Comparison of ENCODE assay signal across 9 cellular contexts in genomic region chr14:55103005-55103640, GRCh38. TPM values are rescaled to one million over a fixed set of nuclear protein-coding genes. Genes with fewer than 3 reads are reported as not detected.
A peak's percentile ranks its signal among the peaks of the same experiment; 100 is the strongest.
DNase-seq lines count a peak whose midpoint lies in the region; ATAC-seq, FAIRE-seq and TF ChIP-seq lines count a peak whose summit lies in the region.
"Had no signal": no experiment of that assay in that cellular context is flagged by ENCODE, and none has a peak within 500 bp of the region (broad histone marks: within the 10 kb centered on the region; RNA-seq: fewer than 3 reads in every experiment).

No MANE protein-coding gene starts in this region.

- TF ChIP-seq EP300 in transverse colon (IDR thresholded peaks at IDR 0.05; ENCODE audit: low read depth) = peak; percentile 80

- peak overlapping the region; percentile 23 for H3K9ac ChIP-seq in ES-I3 (ENCODE audit: low read depth, low read length)
- H3K9ac ChIP-seq in HCT116 (ENCODE audit: low read length) = peak overlapping the region; percentile 71
- H3K9ac ChIP-seq in endothelial cell of umbilical vein (replicated peaks; ENCODE audit: extremely low read depth, insufficient read depth, low read length) = peak overlapping the region; percentile 82

- no peaks in the 10 kb centered on the region for H3K27me3 Mint-ChIP-seq in activated CD8-positive, alpha-beta T cell treated with anti-CD3 and anti-CD28 coated beads for 36 hours
- no peaks in the 10 kb centered on the region for H3K27me3 Mint-ChIP-seq in naive thymus-derived CD8-positive, alpha-beta T cell

- H3K4me1 ChIP-seq in ES-I3 (ENCODE audit: insufficient read depth, low read length) (peaks cover 29% of the 10 kb centered on the region), HCT116 (ENCODE audit: control insufficient read depth in 1 of 2, insufficient read depth in 2 of 2, low read length in 2 of 2) (peaks cover 52 to 66% of the 10 kb centered on the region in 2 experiments), endothelial cell of umbilical vein (ENCODE audit: control insufficient read depth, extremely low read depth, insufficient read depth, low read length) (peaks cover 35% of the 10 kb centered on the region), transverse colon (peaks cover 45 to 96% (median 59%) of the 10 kb centered on the region in 4 donors)

- POLR2A ChIA-PET in HCT116 (lab: Charles Lee) = interaction anchor here (0.7 to 2.5 kb wide), 13 partner anchors 8 to 325 kb away, joined by 3 to 17 read pairs (median 4); partner anchors contain the start of genes LGALS3, SOCS4 and WDHD1
- POLR2A ChIA-PET in activated CD8-positive, alpha-beta T cell treated with anti-CD3 and anti-CD28 coated beads for 36 hours (lab: Charles Lee) = interaction anchor here (0.7 to 2.4 kb wide), 9 partner anchors 8 to 221 kb away, joined by 3 to 10 read pairs (median 4); partner anchors contain the start of genes DLGAP5, LGALS3, SOCS4 and WDHD1
- POLR2A ChIA-PET in endothelial cell of umbilical vein (lab: Charles Lee) = interaction anchor here (0.6 kb wide), 1 partner anchor 26 kb away, joined by 3 read pairs; the partner anchor contains the start of gene LGALS3
- POLR2A ChIA-PET in naive thymus-derived CD8-positive, alpha-beta T cell (lab: Charles Lee) = interaction anchor here (0.6 to 1.9 kb wide), 7 partner anchors 9 to 336 kb away, joined by 3 to 10 read pairs (median 5); partner anchors contain the start of gene MAPK1IP1L

- peaks cover 9% of the 10 kb centered on the region for H3K36me3 Mint-ChIP-seq in activated CD8-positive, alpha-beta T cell treated with anti-CD3 and anti-CD28 coated beads for 36 hours (ENCODE audit: low read depth)
- H3K36me3 Mint-ChIP-seq in naive thymus-derived CD8-positive, alpha-beta T cell = peaks cover 0 to 6% (median 0%) of the 10 kb centered on the region in 3 donors

- H3K79me2 ChIP-seq in HCT116 (ENCODE audit: insufficient read depth, low read length) (no peaks in the 10 kb centered on the region), endothelial cell of umbilical vein (ENCODE audit: control insufficient read depth, insufficient read depth, low read length) (no peaks in the 10 kb centered on the region)

- FAIRE-seq in endothelial cell of umbilical vein (lab: Jason Lieb, UNC) = peak; percentile 93

- BruUV-seq in HCT116 (replicated peaks; lab: Mats Ljungman, UMichigan) (no TSS peak), endothelial cell of umbilical vein (replicated peaks; lab: Mats Ljungman, UMichigan) (no TSS peak)

- H3K27me3 ChIP-seq in HCT116 (ENCODE audit: insufficient read depth, low read length) = no peaks in the 10 kb centered on the region
- no peaks in the 10 kb centered on the region for H3K27me3 ChIP-seq in endothelial cell of umbilical vein (ENCODE audit: control insufficient read depth in 2 of 2, insufficient read depth in 2 of 2, low read length in 2 of 2)
- no peaks in the 10 kb centered on the region for H3K27me3 ChIP-seq in transverse colon

- TF ChIP-seq RAD21 in HCT116 (IDR thresholded peaks at IDR 0.05; ENCODE audit: low read depth) = no peak

- in situ Hi-C loops in transverse colon (cut with MboI; ENCODE audit: low pct_ligation_motif_present in 1 of 4, low pct_unique_long_range_greater_than_20kb in 1 of 4, low sequenced_read_pairs in 3 of 4) = no loop called here

- H3K4me3 Mint-ChIP-seq in activated CD8-positive, alpha-beta T cell treated with anti-CD3 and anti-CD28 coated beads for 36 hours = peak overlapping the region; percentile 67
- H3K4me3 Mint-ChIP-seq in naive thymus-derived CD8-positive, alpha-beta T cell = peak overlapping the region; percentile 17 to 80 (median 70)
- H3K4me3 Mint-ChIP-seq: neural crest cell had no signal

- TF ChIP-seq CTCF in HCT116 (IDR thresholded peaks at IDR 0.05 in 2 of 3, conservative IDR thresholded peaks at IDR 0.05 in 1 of 3; ENCODE audit: borderline replicate concordance in 1 of 3, insufficient read depth in 1 of 3, low read depth in 2 of 3, low read length in 2 of 3) (no peak), endothelial cell of umbilical vein (IDR thresholded peaks at IDR 0.05; ENCODE audit: extremely low read depth in 1 of 2, insufficient read depth in 1 of 2, low read depth in 1 of 2, low read length in 2 of 2) (no peak), transverse colon (IDR thresholded peaks at IDR 0.05) (no peak)
- no peak for TF ChIP-seq CTCF in activated CD8-positive, alpha-beta T cell treated with anti-CD3 and anti-CD28 coated beads for 36 hours (IDR thresholded peaks at IDR 0.05)

- intact Hi-C loops in HCT116 (cut with micrococcal nuclease) (loop anchor here (2.0 kb wide), 1 partner anchor 26 kb away; the partner anchor contains the start of gene LGALS3), endothelial cell of umbilical vein (cut with micrococcal nuclease) (loop anchor here (2.0 kb wide), 1 partner anchor 76 kb away; the partner anchor contains the start of genes SOCS4 and WDHD1), transverse colon (cut with DNase I; ENCODE audit: low total_unique reads) (no loop called here)
- intact Hi-C loops in activated CD8-positive, alpha-beta T cell treated with anti-CD3 and anti-CD28 coated beads for 36 hours (cut with micrococcal nuclease) = no loop called here

- dilution Hi-C loops in endothelial cell of umbilical vein (cut with MboI; ENCODE audit: extremely low pct_ligation_motif_present, low sequenced_read_pairs) = no loop called here

- 14 to 20% methylated on average over 1 to 13 of the region's 13 CpGs for WGBS in transverse colon (ENCODE audit: low coverage in 1 of 2), 2 donors

- ATAC-seq in HCT116 = peak; percentile 83
- peak; percentile 65 for ATAC-seq in activated CD8-positive, alpha-beta T cell treated with anti-CD3 and anti-CD28 coated beads for 36 hours
- peak; percentile 68 to 78 for ATAC-seq in naive thymus-derived CD8-positive, alpha-beta T cell

- TF ChIP-seq POLR2A in HCT116 (IDR thresholded peaks at IDR 0.05; ENCODE audit: borderline replicate concordance, extremely low read depth, insufficient read depth, insufficient read length) (no peak), endothelial cell of umbilical vein (IDR thresholded peaks at IDR 0.05; ENCODE audit: low read depth, low read length) (peak; percentile 30), transverse colon (IDR thresholded peaks at IDR 0.05) (peak; percentile 72)

- CTCF ChIA-PET in HCT116 (lab: Charles Lee) (interaction anchor here (0.8 to 1.6 kb wide), 3 partner anchors 13 to 52 kb away, joined by 3 to 6 read pairs (median 4); partner anchors contain the start of gene MAPK1IP1L), endothelial cell of umbilical vein (lab: Charles Lee) (interaction anchor here (0.8 to 4.3 kb wide), 10 partner anchors 13 to 57 kb away, joined by 3 to 24 read pairs (median 5); partner anchors contain the start of genes LGALS3 and MAPK1IP1L)
- CTCF ChIA-PET in activated CD8-positive, alpha-beta T cell treated with anti-CD3 and anti-CD28 coated beads for 36 hours (lab: Charles Lee) = interaction anchor here (0.7 to 2.8 kb wide), 11 partner anchors 11 to 143 kb away, joined by 3 to 15 read pairs (median 6); partner anchors contain the start of gene MAPK1IP1L

- no peaks in the 10 kb centered on the region; the same call in 1 of the 2 replicates for H3K9me3 ChIP-seq in ES-I3 (ENCODE audit: control insufficient read depth, insufficient read depth, low read length)
- peaks cover 3 to 12% of the 10 kb centered on the region in 2 experiments; a peak in 1 of 4 replicates for H3K9me3 ChIP-seq in HCT116 (ENCODE audit: control insufficient read depth in 1 of 2, insufficient read depth in 1 of 2, low read depth in 1 of 2, low read length in 2 of 2)
- H3K9me3 ChIP-seq in endothelial cell of umbilical vein (replicated peaks; ENCODE audit: control insufficient read depth, insufficient read depth, low read length) = no peaks in the 10 kb centered on the region
- no peaks in the 10 kb centered on the region for H3K9me3 ChIP-seq in transverse colon

- peak overlapping the region; percentile 99 for H3K27ac Mint-ChIP-seq in activated CD8-positive, alpha-beta T cell treated with anti-CD3 and anti-CD28 coated beads for 36 hours
- peak overlapping the region; percentile 73 to 98 (median 94) for H3K27ac Mint-ChIP-seq in naive thymus-derived CD8-positive, alpha-beta T cell

- H3K4me1 Mint-ChIP-seq in activated CD8-positive, alpha-beta T cell treated with anti-CD3 and anti-CD28 coated beads for 36 hours (ENCODE audit: low read depth) = peaks cover 50% of the 10 kb centered on the region
- peaks cover 19 to 46% (median 39%) of the 10 kb centered on the region in 4 donors for H3K4me1 Mint-ChIP-seq in naive thymus-derived CD8-positive, alpha-beta T cell

- peak overlapping the region; percentile 94 for H3K27ac ChIP-seq in HCT116 (ENCODE audit: low read depth, low read length)
- peak overlapping the region; percentile 98 for H3K27ac ChIP-seq in endothelial cell of umbilical vein (ENCODE audit: insufficient read depth, low read depth, low read length)
- peak overlapping the region; percentile 91 to 94 (median 93) for H3K27ac ChIP-seq in transverse colon

- H3K4me2 ChIP-seq in HCT116 (ENCODE audit: low read length) (peak overlapping the region; percentile 79), endothelial cell of umbilical vein (ENCODE audit: insufficient read depth, low read length) (peak overlapping the region; percentile 41)

- peak; percentile 97 for DNase-seq in HCT116 (ENCODE audit: low read depth, low spot score)
- peak; percentile 27 for DNase-seq in NCI-H1048 (lab: John Stamatoyannopoulos, UW)
- peak; percentile 78 for DNase-seq in activated CD8-positive, alpha-beta T cell treated with anti-CD3 and anti-CD28 coated beads for 36 hours
- peak; percentile 86 for DNase-seq in endothelial cell of umbilical vein (ENCODE audit: low read depth, low spot score)
- DNase-seq in naive thymus-derived CD8-positive, alpha-beta T cell = peak in 7 of 10 donors; percentile 7 to 69 (median 37)
- peak; percentile 91 for DNase-seq in transverse colon
- no peak for DNase-seq in SK-N-DZ (ENCODE audit: low spot score)

- H2AFZ ChIP-seq in HCT116 (ENCODE audit: low read depth, low read length, poor library complexity, severe bottlenecking) (peak overlapping the region; percentile 7), endothelial cell of umbilical vein (ENCODE audit: low read depth, low read length) (peak overlapping the region; percentile 97)

- peaks cover 8% of the 10 kb centered on the region for H3K9me3 Mint-ChIP-seq in activated CD8-positive, alpha-beta T cell treated with anti-CD3 and anti-CD28 coated beads for 36 hours
- H3K9me3 Mint-ChIP-seq in naive thymus-derived CD8-positive, alpha-beta T cell = peaks cover 0 to 11% (median 2%) of the 10 kb centered on the region in 9 donors

- no peaks in the 10 kb centered on the region for H4K20me1 ChIP-seq in HCT116 (ENCODE audit: insufficient read depth)
- H4K20me1 ChIP-seq in endothelial cell of umbilical vein (replicated peaks; ENCODE audit: control insufficient read depth, extremely low read depth, insufficient read depth, low read length) = no peaks in the 10 kb centered on the region

- RAD21 ChIA-PET in HCT116 (lab: Charles Lee; ENCODE audit: low non-redundant PET in 1 of 2, low total read pairs in 2 of 2, uncharacterized antibody in 2 of 2, unreplicated experiment in 2 of 2) = interaction anchor here in 1 of 2 experiments (1.2 kb wide), 1 partner anchor 11 kb away, joined by 3 read pairs; no protein-coding TSS in a partner anchor

- no peaks in the 10 kb centered on the region for H3K9me1 ChIP-seq in endothelial cell of umbilical vein (replicated peaks; ENCODE audit: control insufficient read depth, extremely low read depth, insufficient read depth, low read length)

- H3K4me3 ChIP-seq in HCT116 (replicated peaks in 1 of 2; ENCODE audit: low read depth in 1 of 2, low read length in 2 of 2) = peak overlapping the region; percentile 43 to 53
- peak overlapping the region in 1 of 3 experiments; percentile 7 for H3K4me3 ChIP-seq in endothelial cell of umbilical vein (replicated peaks in 1 of 3; ENCODE audit: insufficient read depth in 1 of 3, low read depth in 1 of 3, low read length in 3 of 3)
- peak overlapping the region in 2 of 4 donors; percentile 0 to 34 for H3K4me3 ChIP-seq in transverse colon

- H3K36me3 ChIP-seq in ES-I3 (ENCODE audit: insufficient read depth, low read length) (no peaks in the 10 kb centered on the region), HCT116 (ENCODE audit: control insufficient read depth in 1 of 2, insufficient read depth in 2 of 2, low read length in 2 of 2) (peaks cover 0 to 4% of the 10 kb centered on the region in 2 experiments; a peak in 1 of 4 replicates), endothelial cell of umbilical vein (ENCODE audit: control insufficient read depth in 2 of 2, extremely low read depth in 1 of 2, insufficient read depth in 2 of 2, low read length in 2 of 2) (no peaks in the 10 kb centered on the region), transverse colon (no peaks in the 10 kb centered on the region)

- H3K9me2 ChIP-seq in HCT116 (ENCODE audit: insufficient read depth) = no peaks in the 10 kb centered on the region

RNA-seq across cellular contexts. Expression of gene LGALS3, which starts 25.9 kb away (rescaled TPM):
- total RNA-seq in HCT116 (2021; ENCODE audit: unreplicated experiment) = 86.1 TPM
- polyA plus RNA-seq in HCT116 (2012) = 75.3 and 83.3 TPM in 2 replicates
- total RNA-seq in activated CD8-positive, alpha-beta T cell treated with anti-CD3 and anti-CD28 coated beads for 36 hours = 1 to 10 TPM; 4.5 to 6.0 TPM
- total RNA-seq in endothelial cell of umbilical vein = 27.8 and 33.8 TPM in 2 replicates
- 55.1 and 68.1 TPM in 2 replicates for polyA plus RNA-seq in endothelial cell of umbilical vein
- polyA plus RNA-seq in endothelial cell of umbilical vein (2011; cell fraction: cytosol; rRNA removed) = 20.6 and 31.7 TPM in 2 replicates
- polyA plus RNA-seq in endothelial cell of umbilical vein (2011; cell fraction: nucleus; rRNA removed) = 13.9 and 16.4 TPM in 2 replicates
- 49.4 and 57.6 TPM in 2 replicates for polyA plus RNA-seq in endothelial cell of umbilical vein (2012)
- 19.6 and 23.3 TPM in 2 replicates for polyA minus RNA-seq in endothelial cell of umbilical vein
- polyA minus RNA-seq in endothelial cell of umbilical vein (2011; cell fraction: cytosol; rRNA and poly(A)+ RNA removed) = 99.8 TPM
- 4.0 and 5.2 TPM in 2 replicates for polyA minus RNA-seq in endothelial cell of umbilical vein (2011; cell fraction: nucleus; rRNA and poly(A)+ RNA removed)
- total RNA-seq in naive thymus-derived CD8-positive, alpha-beta T cell = 1 to 10 TPM; 6.9 to 7.2 TPM
- polyA plus RNA-seq in naive thymus-derived CD8-positive, alpha-beta T cell = 1 to 10 TPM in 1 of 3 donors, under 1 TPM in 2; 0.18 to 5.8 (median 0.78) TPM
- 1,000 to 10,000 TPM in 3 of 4 donors, 100 to 1,000 TPM in 1; 388 to 2,805 (median 1,702) TPM for total RNA-seq in transverse colon
- not detected in 2 replicates for polyA plus RNA-seq in SK-N-DZ (2014; cell fraction: cytosol; rRNA removed)
- 1.3 TPM in 1 of 2 replicates, not detected in the other for polyA plus RNA-seq in SK-N-DZ (2014; cell fraction: nucleus; rRNA removed)

RNA-seq across cellular contexts. Expression of gene MAPK1IP1L, which starts 51.7 kb away (rescaled TPM):
- total RNA-seq in HCT116 (2021; ENCODE audit: unreplicated experiment) (101 TPM), endothelial cell of umbilical vein (129 and 139 TPM in 2 replicates), transverse colon (10 to 100 TPM; 50.2 to 96.9 (median 57.6) TPM)
- polyA plus RNA-seq in HCT116 (2012) = 88.5 and 92.7 TPM in 2 replicates
- total RNA-seq in activated CD8-positive, alpha-beta T cell treated with anti-CD3 and anti-CD28 coated beads for 36 hours = 100 to 1,000 TPM in 1 of 2 experiments, 10 to 100 TPM in 1; 89.3 to 105 TPM
- polyA plus RNA-seq in endothelial cell of umbilical vein = 208 and 244 TPM in 2 replicates
- polyA plus RNA-seq in endothelial cell of umbilical vein (2011; cell fraction: cytosol; rRNA removed) = 140 and 156 TPM in 2 replicates
- 61.1 and 78.5 TPM in 2 replicates for polyA plus RNA-seq in endothelial cell of umbilical vein (2011; cell fraction: nucleus; rRNA removed)
- 56.7 and 94.7 TPM in 2 replicates for polyA plus RNA-seq in endothelial cell of umbilical vein (2012)
- polyA minus RNA-seq in endothelial cell of umbilical vein = 288 and 322 TPM in 2 replicates
- polyA minus RNA-seq in endothelial cell of umbilical vein (2011; cell fraction: cytosol; rRNA and poly(A)+ RNA removed) = 312 TPM
- polyA minus RNA-seq in endothelial cell of umbilical vein (2011; cell fraction: nucleus; rRNA and poly(A)+ RNA removed) = 60.5 and 75.3 TPM in 2 replicates
- total RNA-seq in naive thymus-derived CD8-positive, alpha-beta T cell = 10 to 100 TPM; 73.6 to 75.4 TPM
- polyA plus RNA-seq in naive thymus-derived CD8-positive, alpha-beta T cell = 10 to 100 TPM; 59.4 to 75.4 (median 65.7) TPM
- 41.2 and 49.6 TPM in 2 replicates for polyA plus RNA-seq in SK-N-DZ (2014; cell fraction: cytosol; rRNA removed)
- polyA plus RNA-seq in SK-N-DZ (2014; cell fraction: nucleus; rRNA removed) = 10.2 and 20.9 TPM in 2 replicates

Comparison
In these comparisons a context has a peak if more than half of its experiments do, and no peak if none do; other contexts are left out.
1. H3K9ac ChIP-seq: peak in every context shown above with its lines; median percentile 82 in endothelial cell of umbilical vein; 71 in HCT116; 23 in ES-I3.
2. intact Hi-C loops: an anchor here in HCT116 (2.0 kb wide) and endothelial cell of umbilical vein (2.0 kb wide); none called in activated CD8-positive, alpha-beta T cell treated with anti-CD3 and anti-CD28 coated beads for 36 hours and transverse colon.